8 cellular contexts compared by ENCODE assay signal in genomic region chr12:109878749-109879148, GRCh38. TPM values are rescaled to one million over a fixed set of nuclear protein-coding genes. Genes with fewer than 3 reads are reported as not detected.
DNase-seq lines count a peak whose midpoint lies in the region; ATAC-seq, FAIRE-seq and TF ChIP-seq lines count a peak whose summit lies in the region.

No MANE protein-coding gene starts in this region.

- no peak for FAIRE-seq in GM12891 (lab: Jason Lieb, UNC)

- H3K4me3 ChIP-seq in HEK293 (ENCODE audit: low read depth, low read length), result no peak overlapping the region
- H3K4me3 ChIP-seq in fibroblast of the aortic adventitia (ENCODE audit: low read depth, low read length), result peak overlapping the region; percentile 88
- H3K4me3 ChIP-seq in skeletal muscle cell (ENCODE audit: low read depth, low read length), result peak overlapping the region; percentile 60

- H3K36me3 ChIP-seq in HEK293 (ENCODE audit: control insufficient read depth in 2 of 2, insufficient read depth in 1 of 2, low read length in 2 of 2), result no peaks in the 10 kb centered on the region

- no peak for TF ChIP-seq CTCF in HEK293 (tag by site-specific recombination; IDR thresholded peaks at IDR 0.05)
- TF ChIP-seq CTCF in VCaP (conservative IDR thresholded peaks at IDR 0.05), result no peak
- no peak for TF ChIP-seq CTCF in fibroblast of the aortic adventitia (IDR thresholded peaks at IDR 0.05; ENCODE audit: insufficient read depth, low read length)

- TF ChIP-seq POLR2A in GM12891 (IDR thresholded peaks at IDR 0.05; ENCODE audit: low read depth, low read length), result no peak

- no peaks in the 10 kb centered on the region for H3K9me3 ChIP-seq in HEK293 (ENCODE audit: control insufficient read depth, insufficient read depth, low read depth, low read length)

- no peak overlapping the region for H3K27ac ChIP-seq in HEK293 (ENCODE audit: extremely low read depth, low read depth, low read length)
- H3K27ac ChIP-seq in VCaP, result peak overlapping the region; percentile 82; the same call in 1 of the 2 replicates

- CTCF ChIA-PET in HEK293 (lab: Yijun Ruan, JAX), result interaction anchor here (0.6 to 1.6 kb wide), 6 partner anchors 25 to 1319 kb away, joined by 3 to 14 read pairs (median 6); no protein-coding TSS in a partner anchor

- POLR2A ChIA-PET in HEK293 (lab: Yijun Ruan, JAX), result no interaction called here

- H3K4me1 ChIP-seq in HEK293 (ENCODE audit: control insufficient read depth, insufficient read depth, low read length), result peaks cover 12% of the 10 kb centered on the region

- DNase-seq in fibroblast of the aortic adventitia (ENCODE audit: low read depth), result no peak
- no peak for DNase-seq in skeletal muscle cell (ENCODE audit: low read depth)
- no peak for DNase-seq in germinal center (ENCODE audit: low spot score)
- no peak for DNase-seq in inferior parietal cortex (ENCODE audit: extremely low spot score)
- no peak for DNase-seq in GM12891 (ENCODE audit: insufficient read length, low spot score)

- ATAC-seq in GM18867 (IDR thresholded peaks at IDR 0.05; ENCODE audit: unreplicated experiment), result no peak

TF ChIP-seq in HEK293, 187 proteins besides CTCF, POLR2A, EP300 and RAD21:
- TF ChIP-seq ZBTB17 (tag by site-specific recombination; IDR thresholded peaks at IDR 0.05) (peak; percentile 59; the same call in 1 of the 2 replicates), ZNF664 (tag by site-specific recombination; IDR thresholded peaks at IDR 0.05) (peak; percentile 42; the same call in 1 of the 2 replicates), KLF9 (tag by site-specific recombination; IDR thresholded peaks at IDR 0.05; ENCODE audit: low read depth) (peak; percentile 20; the same call in 1 of the 2 replicates), ZNF2 (tag by site-specific recombination; IDR thresholded peaks at IDR 0.05) (no peak), ZNF423 (tag by site-specific recombination; IDR thresholded peaks at IDR 0.05) (no peak)

TF ChIP-seq in GM12891, 5 proteins besides CTCF, POLR2A, EP300 and RAD21:
- TF ChIP-seq PAX5 (IDR thresholded peaks at IDR 0.05; ENCODE audit: insufficient read depth, low read length, severe bottlenecking) (no peak), TAF1 (IDR thresholded peaks at IDR 0.05; ENCODE audit: low read depth, low read length) (no peak), SPI1 (IDR thresholded peaks at IDR 0.05; ENCODE audit: low read depth, low read length) (no peak), POU2F2 (IDR thresholded peaks at IDR 0.05; ENCODE audit: low read depth, low read length) (no peak), POLR2AphosphoS5 (IDR thresholded peaks at IDR 0.05; ENCODE audit: low read depth, low read length) (no peak)

RNA-seq across cellular contexts. Expression of gene GLTP, which starts 1.6 kb away (rescaled TPM):
- total RNA-seq in fibroblast of the aortic adventitia (ENCODE audit: low replicate concordance), result 15.8 and 55.1 TPM in 2 replicates
- 10.7 TPM for polyA plus RNA-seq in GM12891 (2012; ENCODE audit: low read depth, missing spikeins)

RNA-seq across cellular contexts. Expression of gene TCHP, which starts 21.3 kb away (rescaled TPM):
- total RNA-seq in fibroblast of the aortic adventitia (ENCODE audit: low replicate concordance), result 8.4 and 11.5 TPM in 2 replicates
- 8.5 TPM for polyA plus RNA-seq in GM12891 (2012; ENCODE audit: low read depth, missing spikeins)

RNA-seq across cellular contexts. Expression of gene TRPV4, which starts 45.6 kb away (rescaled TPM):
- total RNA-seq in fibroblast of the aortic adventitia (ENCODE audit: low replicate concordance), result 0.25 and 2.1 TPM in 2 replicates
- polyA plus RNA-seq in GM12891 (2012; ENCODE audit: low read depth, missing spikeins), result not detected
